Comparison of ENCODE assay signal across 20 cellular contexts in genomic region chr13:111663505-111663904, GRCh38.
"Had no signal": no experiment of that assay in that cellular context is flagged by ENCODE, and none has a peak within 500 bp of the region (broad histone marks: within the 10 kb centered on the region; RNA-seq: fewer than 3 reads in every experiment).

No MANE protein-coding gene starts in this region.

- H3K9me3 Mint-ChIP-seq: activated naive CD4-positive, alpha-beta T cell treated with anti-CD3 and anti-CD28 coated beads, Interleukin-2, amount 50 U/mL, for 72 hours; activated T-cell treated with anti-CD3 and anti-CD28 coated beads, Interleukin-2, amount 50 U/mL, for 72 hours; dendritic cell treated with granulocyte-macrophage colony-stimulating factor and Interleukin-4, amounts not matched to agents 40 ng/mL and 50 ng/mL, for 4 days; neural crest cell had no signal

- ATAC-seq: activated CD4-positive, CD25-positive, alpha-beta regulatory T cell treated with anti-CD3 and anti-CD28 coated beads, Interleukin-2, amount 50 U/mL, for 24 hours; activated naive CD4-positive, alpha-beta T cell treated with anti-CD3 and anti-CD28 coated beads, Interleukin-2, amount 50 U/mL, for 72 hours; activated T-cell treated with anti-CD3 and anti-CD28 coated beads, Interleukin-2, amount 50 U/mL, for 72 hours; left colon; lower lobe of right lung had no signal

- H3K4me1 ChIP-seq: adrenal gland, lower lobe of right lung, vagina had no signal

- H3K27me3 Mint-ChIP-seq: dendritic cell treated with granulocyte-macrophage colony-stimulating factor and Interleukin-4, amounts not matched to agents 40 ng/mL and 50 ng/mL, for 4 days had no signal

- H3K27ac Mint-ChIP-seq: activated naive CD4-positive, alpha-beta T cell treated with anti-CD3 and anti-CD28 coated beads, Interleukin-2, amount 50 U/mL, for 72 hours; activated T-cell treated with anti-CD3 and anti-CD28 coated beads, Interleukin-2, amount 50 U/mL, for 72 hours; dendritic cell treated with granulocyte-macrophage colony-stimulating factor and Interleukin-4, amounts not matched to agents 40 ng/mL and 50 ng/mL, for 4 days had no signal

- H3K4me3 ChIP-seq: adrenal gland, lower lobe of right lung, ovary, tibial nerve, vagina had no signal

- H3K36me3 Mint-ChIP-seq: activated naive CD4-positive, alpha-beta T cell treated with anti-CD3 and anti-CD28 coated beads, Interleukin-2, amount 50 U/mL, for 72 hours had no signal

- H3K9me3 ChIP-seq: adrenal gland, lower lobe of right lung, ovary, tibial nerve, vagina had no signal

- H3K27ac ChIP-seq: adrenal gland, lower lobe of right lung, tibial nerve, vagina had no signal

- DNase-seq: activated CD8-positive, alpha-beta memory T cell treated with anti-CD3 and anti-CD28 coated beads for 24 hours; activated CD8-positive, alpha-beta memory T cell treated with anti-CD3 and anti-CD28 coated beads, Interleukin-2, amount 50 U/mL, for 48 hours; activated gamma-delta T cell treated with Interleukin-2 at 50 U/mL for 16 hours; activated T-cell treated with anti-CD3 and anti-CD28 coated beads, Interleukin-2, amount 50 U/mL, for 72 hours; adrenal gland; effector memory CD4-positive, alpha-beta T cell; left colon; lower lobe of right lung; midbrain; stimulated activated CD4-positive, alpha-beta T cell treated with anti-CD3 and anti-CD28 coated beads, Interleukin-2, amount 100 ng/mL, for 24 hours; stimulated activated naive CD4-positive, alpha-beta T cell treated with Interleukin-2 at 50 U/mL for 16 hours; substantia nigra; T1000 had no signal

- H3K27me3 ChIP-seq: adrenal gland, ovary, tibial nerve, vagina had no signal

- H3K4me3 Mint-ChIP-seq: activated T-cell treated with anti-CD3 and anti-CD28 coated beads, Interleukin-2, amount 50 U/mL, for 72 hours; dendritic cell treated with granulocyte-macrophage colony-stimulating factor and Interleukin-4, amounts not matched to agents 40 ng/mL and 50 ng/mL, for 4 days; neural crest cell had no signal

- H3K36me3 ChIP-seq: adrenal gland, lower lobe of right lung, ovary, tibial nerve, vagina had no signal
